Comparison of ENCODE assay signal across 8 cellular contexts in the genomic region with DNA sequence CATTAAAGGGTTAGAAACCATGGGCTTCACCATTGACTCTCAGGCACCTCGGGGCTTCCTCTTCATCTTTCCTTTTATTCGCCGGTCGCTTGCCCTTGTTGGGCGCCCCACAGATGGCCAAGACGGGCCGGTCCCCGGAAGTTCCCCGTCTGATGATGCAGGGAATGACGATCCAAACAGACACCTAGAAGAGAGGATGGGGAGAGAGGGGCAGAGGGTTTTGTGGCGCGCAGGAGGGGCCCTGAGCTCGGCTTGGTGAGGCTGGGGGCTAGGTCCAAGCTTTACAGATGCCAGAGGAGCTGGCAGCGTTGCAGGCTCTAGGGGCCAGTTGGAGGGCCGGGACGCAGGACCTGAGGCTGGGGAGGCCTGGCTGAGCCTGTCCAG. TPM values are rescaled to one million over a fixed set of nuclear protein-coding genes. Genes with fewer than 3 reads are reported as not detected.
DNase-seq lines count a peak whose midpoint lies in the region; ATAC-seq and TF ChIP-seq lines count a peak whose summit lies in the region.

No MANE protein-coding gene starts in this region.

- H3K9me3 ChIP-seq in MG63: no peaks in the 10 kb centered on the region

- intact Hi-C loops in cardiac septum (cut with DNase I) (no loop called here), left ventricle myocardium superior (cut with micrococcal nuclease) (no loop called here)

- H3K27ac Mint-ChIP-seq in chondrocyte (ENCODE audit: unreplicated experiment): no peak overlapping the region
- peak overlapping the region in 1 of 10 donors; percentile 13 for H3K27ac Mint-ChIP-seq in naive thymus-derived CD8-positive, alpha-beta T cell

- H3K4me1 Mint-ChIP-seq in chondrocyte (ENCODE audit: low read depth): peaks cover 3% of the 10 kb centered on the region
- H3K4me1 Mint-ChIP-seq in naive thymus-derived CD8-positive, alpha-beta T cell: peaks cover 5 to 16% (median 13%) of the 10 kb centered on the region in 4 donors

- WGBS in urinary bladder: 33% methylated on average over 16 of the region's 16 CpGs

- H3K4me3 Mint-ChIP-seq in chondrocyte (ENCODE audit: unreplicated experiment): peak overlapping the region; percentile 72
- peak overlapping the region; percentile 55 to 82 (median 72) for H3K4me3 Mint-ChIP-seq in naive thymus-derived CD8-positive, alpha-beta T cell

- no peak overlapping the region for H3K27ac ChIP-seq in urinary bladder (ENCODE audit: low read depth)

- H3K36me3 Mint-ChIP-seq in chondrocyte (ENCODE audit: low read depth): no peaks in the 10 kb centered on the region
- peaks cover 0 to 2% (median 0%) of the 10 kb centered on the region in 3 donors for H3K36me3 Mint-ChIP-seq in naive thymus-derived CD8-positive, alpha-beta T cell

- no peak for ATAC-seq in left ventricle myocardium superior
- no peak for ATAC-seq in naive thymus-derived CD8-positive, alpha-beta T cell

- DNase-seq in cardiac septum (ENCODE audit: low spot score) (peak; percentile 53), left ventricle myocardium superior (no peak), chondrocyte (ENCODE audit: low spot score) (no peak), MG63 (no peak), NCI-H526 treated with DMSO at 0.1 percent for 48 hours (lab: John Stamatoyannopoulos, UW) (no peak)
- no peak for DNase-seq in naive thymus-derived CD8-positive, alpha-beta T cell
- no peak for DNase-seq in stimulated activated CD4-positive, alpha-beta T cell treated with anti-CD3 and anti-CD28 coated beads, Interleukin-2, amount 100 ng/mL, for 24 hours

- peaks cover 25% of the 10 kb centered on the region for H3K27me3 Mint-ChIP-seq in chondrocyte (ENCODE audit: low read depth)
- peaks cover 26 to 62% (median 53%) of the 10 kb centered on the region in 5 donors for H3K27me3 Mint-ChIP-seq in naive thymus-derived CD8-positive, alpha-beta T cell

- H3K4me1 ChIP-seq in urinary bladder (ENCODE audit: insufficient read depth): no peaks in the 10 kb centered on the region

- peaks cover 3% of the 10 kb centered on the region for H3K9me3 Mint-ChIP-seq in chondrocyte (ENCODE audit: low read depth)
- no peaks in the 10 kb centered on the region for H3K9me3 Mint-ChIP-seq in naive thymus-derived CD8-positive, alpha-beta T cell

- H3K27me3 ChIP-seq in MG63: peaks cover 9% of the 10 kb centered on the region

- TF ChIP-seq CTCF in chondrocyte (IDR thresholded peaks at IDR 0.05): no peak

- POLR2A ChIA-PET in naive thymus-derived CD8-positive, alpha-beta T cell (lab: Charles Lee): interaction anchor here (1.1 kb wide), 1 partner anchor 16 kb away, joined by 3 read pairs; no protein-coding TSS in a partner anchor

- H3K4me3 ChIP-seq in urinary bladder (ENCODE audit: low read depth, low read length) (peak overlapping the region; percentile 46), MG63 (no peak overlapping the region)

- H3K36me3 ChIP-seq in urinary bladder (ENCODE audit: insufficient read depth) (no peaks in the 10 kb centered on the region), MG63 (no peaks in the 10 kb centered on the region)

RNA-seq across cellular contexts. Expression of a gene that starts 0.5 kb away (rescaled TPM):
- total RNA-seq in cardiac septum: 2.4 TPM
- total RNA-seq in left ventricle myocardium superior: 1.2 TPM
- total RNA-seq in chondrocyte: 0.39 to 0.70 TPM (median 0.54 TPM) in 3 replicates
- under 1 TPM in 1 of 2 experiments, not detected in 1; 0.39 TPM for total RNA-seq in naive thymus-derived CD8-positive, alpha-beta T cell
- not detected for polyA plus RNA-seq in naive thymus-derived CD8-positive, alpha-beta T cell
- total RNA-seq in urinary bladder: 3.2 TPM
- polyA plus RNA-seq in urinary bladder: 2.4 TPM
- 0.23 and 0.89 TPM in 2 replicates for total RNA-seq in MG63 (2014; rRNA removed; shearing (Covaris generic); ENCODE audit: low replicate concordance)
